Comparison of ENCODE assay signal across 18 cellular contexts in genomic region chr6:116877743-116878142, GRCh38. TPM values are rescaled to one million over a fixed set of nuclear protein-coding genes. Genes with fewer than 3 reads are reported as not detected.
DNase-seq lines count a peak whose midpoint lies in the region; ATAC-seq and TF ChIP-seq lines count a peak whose summit lies in the region.
"Had no signal": no experiment of that assay in that cellular context is flagged by ENCODE, and none has a peak within 500 bp of the region (broad histone marks: within the 10 kb centered on the region; RNA-seq: fewer than 3 reads in every experiment).

No MANE protein-coding gene starts in this region.

- H3K4me1 Mint-ChIP-seq in Calu3 (ENCODE audit: low read depth, unreplicated experiment) (no peaks in the 10 kb centered on the region), GM23338 (peaks cover 8% of the 10 kb centered on the region)
- H3K4me1 Mint-ChIP-seq: immature natural killer cell had no signal

- H3K27me3 ChIP-seq in GM23338 (ENCODE audit: insufficient read depth) (peaks cover 63% of the 10 kb centered on the region), colonic mucosa (peaks cover 22% of the 10 kb centered on the region), mucosa of stomach (ENCODE audit: control insufficient read depth, insufficient read depth, low read length) (peaks cover 29% of the 10 kb centered on the region)
- H3K27me3 ChIP-seq: BLaER1 treated with 17β-estradiol and CSF1 and Interleukin-3, amounts not matched to agents 10 nM and 100 nM had no signal

- CTCF ChIA-PET in Calu3 (lab: Charles Lee) = interaction anchor here (0.6 to 0.7 kb wide), 2 partner anchors 17 to 67 kb away, joined by 3 to 5 read pairs; no protein-coding TSS in a partner anchor

- H3K27me3 Mint-ChIP-seq in Calu3 (ENCODE audit: unreplicated experiment) = peaks cover 15% of the 10 kb centered on the region
- peaks cover 35% of the 10 kb centered on the region for H3K27me3 Mint-ChIP-seq in GM23338 (ENCODE audit: insufficient read depth, low read depth, poor library complexity)

- H3K4me3 Mint-ChIP-seq in Calu3 (ENCODE audit: low read depth, unreplicated experiment) (peak overlapping the region; percentile 83), GM23338 (peak overlapping the region; percentile 82)
- H3K4me3 Mint-ChIP-seq: activated naive CD4-positive, alpha-beta T cell treated with anti-CD3 and anti-CD28 coated beads for 36 hours; immature natural killer cell had no signal

- peak overlapping the region; percentile 88 for H2AFZ ChIP-seq in GM23338

- 0 out of 2 replicates have a peak, but pooled peaks cover 3% of the 10 kb centered on the region for H4K20me1 ChIP-seq in GM23338 (replicated peaks; ENCODE audit: insufficient read depth)
- H4K20me1 ChIP-seq: BLaER1 treated with 17β-estradiol and CSF1 and Interleukin-3, amounts not matched to agents 10 nM and 100 nM had no signal

- ATAC-seq in GM23338 (peak; percentile 42), GM19452 (IDR thresholded peaks at IDR 0.05; ENCODE audit: unreplicated experiment) (no peak)
- ATAC-seq: HCT116 had no signal

- intact Hi-C loops in Calu3 (cut with micrococcal nuclease; ENCODE audit: unreplicated experiment) = no loop called here
- intact Hi-C loops in colonic mucosa (cut with DNase I) = loop anchor here (2.0 kb wide), 1 partner anchor 89 kb away; no protein-coding TSS in a partner anchor

- H3K9me3 ChIP-seq in colonic mucosa = no peaks in the 10 kb centered on the region
- H3K9me3 ChIP-seq in mucosa of stomach (ENCODE audit: control insufficient read depth, low read length) = no peaks in the 10 kb centered on the region

- no peaks in the 10 kb centered on the region; the same call in 1 of the 2 replicates for H3K9me2 ChIP-seq in GM23338 (ENCODE audit: insufficient read depth)

- TF ChIP-seq CTCF in Calu3 (IDR thresholded peaks at IDR 0.05; ENCODE audit: unreplicated experiment) = no peak
- TF ChIP-seq CTCF in GM23338 (conservative IDR thresholded peaks at IDR 0.05; ENCODE audit: low read depth in 2 of 2) = 0 out of 4 replicates have a peak, but pooled peaks of 1 of the 2 experiments have one; percentile 19
- TF ChIP-seq CTCF in colonic mucosa (IDR thresholded peaks at IDR 0.05) = no peak

- no peak for DNase-seq in Calu3
- DNase-seq in GM23338 (ENCODE audit: low spot score) = peak; percentile 43
- DNase-seq in colonic mucosa = no peak
- DNase-seq in activated T-cell treated with anti-CD3 and anti-CD28 coated beads, Interleukin-2, amount 50 U/mL, for 1 hour = no peak
- no peak for DNase-seq in NCI-H1092 (lab: John Stamatoyannopoulos, UW)
- DNase-seq: activated CD4-positive, CD25-positive, alpha-beta regulatory T cell; activated naive CD4-positive, alpha-beta T cell treated with anti-CD3 and anti-CD28 coated beads for 36 hours; effector CD8-positive, alpha-beta T cell; immature natural killer cell; midbrain; NCI-H187; stimulated activated CD4-positive, alpha-beta T cell treated with anti-CD3 and anti-CD28 coated beads, Interleukin-12 subunit alpha, Interleukin-12 subunit beta, amount 100 ng/mL, for 4 hours had no signal

- H3K27ac Mint-ChIP-seq in Calu3 (ENCODE audit: unreplicated experiment) (no peak overlapping the region), GM23338 (no peak overlapping the region)
- H3K27ac Mint-ChIP-seq: activated naive CD4-positive, alpha-beta T cell treated with anti-CD3 and anti-CD28 coated beads for 36 hours; immature natural killer cell had no signal

- H3K36me3 Mint-ChIP-seq in Calu3 (ENCODE audit: insufficient read depth, unreplicated experiment) (peaks cover 15% of the 10 kb centered on the region), GM23338 (ENCODE audit: low read depth) (no peaks in the 10 kb centered on the region; the same call in 1 of the 3 replicates)
- H3K36me3 Mint-ChIP-seq: immature natural killer cell had no signal

- H3K36me3 ChIP-seq in GM23338 (ENCODE audit: insufficient read depth) (no peaks in the 10 kb centered on the region), colonic mucosa (no peaks in the 10 kb centered on the region), mucosa of stomach (ENCODE audit: control insufficient read depth, insufficient read depth, low read length) (no peaks in the 10 kb centered on the region)
- H3K36me3 ChIP-seq: BLaER1 treated with 17β-estradiol and CSF1 and Interleukin-3, amounts not matched to agents 10 nM and 100 nM had no signal

- peak overlapping the region; percentile 89 for H3K4me2 ChIP-seq in GM23338
- H3K4me2 ChIP-seq: BLaER1 treated with 17β-estradiol and CSF1 and Interleukin-3, amounts not matched to agents 10 nM and 100 nM had no signal

- H3K27ac ChIP-seq in GM23338 (ENCODE audit: low read depth) (no peak overlapping the region), colonic mucosa (no peak overlapping the region)
- H3K27ac ChIP-seq: BLaER1 treated with 17β-estradiol and CSF1 and Interleukin-3, amounts not matched to agents 10 nM and 100 nM had no signal

- no TSS peak for BruUV-seq in Calu3 (replicated peaks; lab: Mats Ljungman, UMichigan)

- H3K4me1 ChIP-seq in GM23338 (ENCODE audit: insufficient read depth) (no peaks in the 10 kb centered on the region), colonic mucosa (no peaks in the 10 kb centered on the region), mucosa of stomach (ENCODE audit: control insufficient read depth, insufficient read depth, low read length) (peaks cover 5% of the 10 kb centered on the region)
- H3K4me1 ChIP-seq: BLaER1 treated with 17β-estradiol and CSF1 and Interleukin-3, amounts not matched to agents 10 nM and 100 nM had no signal

- H3K9ac ChIP-seq in colonic mucosa (ENCODE audit: low read depth in 2 of 2, low read length in 2 of 2) = no peak overlapping the region
- peak overlapping the region; percentile 50 for H3K9ac ChIP-seq in mucosa of stomach (ENCODE audit: low read length)
- H3K9ac ChIP-seq: BLaER1 treated with 17β-estradiol and CSF1 and Interleukin-3, amounts not matched to agents 10 nM and 100 nM had no signal

- H3K4me3 ChIP-seq in GM23338 = peak overlapping the region; percentile 74
- peak overlapping the region; percentile 42 for H3K4me3 ChIP-seq in colonic mucosa
- no peak overlapping the region for H3K4me3 ChIP-seq in mucosa of stomach (ENCODE audit: low read length)
- H3K4me3 ChIP-seq: BLaER1 treated with 17β-estradiol and CSF1 and Interleukin-3, amounts not matched to agents 10 nM and 100 nM had no signal

- no peaks in the 10 kb centered on the region for H3F3A ChIP-seq in GM23338 (replicated peaks; ENCODE audit: low read depth)

- H3K9me3 Mint-ChIP-seq in Calu3 (ENCODE audit: low read depth, unreplicated experiment) (no peaks in the 10 kb centered on the region), GM23338 (peaks cover 6% of the 10 kb centered on the region; the same call in 2 of the 3 replicates)
- H3K9me3 Mint-ChIP-seq: activated naive CD4-positive, alpha-beta T cell treated with anti-CD3 and anti-CD28 coated beads for 36 hours had no signal

- H3K79me2 ChIP-seq in GM23338 (replicated peaks; ENCODE audit: insufficient read depth) = no peaks in the 10 kb centered on the region

TF ChIP-seq in GM23338, 12 proteins besides CTCF, POLR2A, EP300 and RAD21:
- no peak for TF ChIP-seq ZNF331 (CRISPR knock-in tag; IDR thresholded peaks at IDR 0.05; ENCODE audit: low read depth)
- no peak for TF ChIP-seq EZH2phosphoT487 (IDR thresholded peaks at IDR 0.05; ENCODE audit: unreplicated experiment)

RNA-seq across cellular contexts. Expression of gene RFX6, which starts 0.7 kb away (rescaled TPM):
- total RNA-seq in Calu3 (2022) (not detected in 2 replicates), colonic mucosa (1 to 10 TPM in 1 of 2 donors, under 1 TPM in 1; 0.59 to 1.6 TPM)
- total RNA-seq in GM23338 (2014; rRNA removed; shearing (Covaris generic)) = 0.31 and 0.35 TPM in 2 replicates
- polyA plus RNA-seq in GM23338 (2016; fragmentation: Nextera tagmentation; extraction: Ambion mirVana) = not detected in 2 replicates
- total RNA-seq: activated naive CD4-positive, alpha-beta T cell treated with anti-CD3 and anti-CD28 coated beads for 36 hours; bronchial epithelial cell; LHCN-M2 had no signal
- polyA plus RNA-seq: immature natural killer cell had no signal

RNA-seq across cellular contexts. Expression of gene GPRC6A, which starts 48.9 kb away (rescaled TPM):
- not detected in 2 replicates for total RNA-seq in Calu3 (2022)
- total RNA-seq in GM23338 (2014; rRNA removed; shearing (Covaris generic)) = 0.21 TPM in 1 of 2 replicates, not detected in the other
- 0.31 and 0.45 TPM in 2 replicates for polyA plus RNA-seq in GM23338 (2016; fragmentation: Nextera tagmentation; extraction: Ambion mirVana)
- total RNA-seq in colonic mucosa = under 1 TPM; 0.11 to 0.17 TPM
- total RNA-seq: activated naive CD4-positive, alpha-beta T cell treated with anti-CD3 and anti-CD28 coated beads for 36 hours; bronchial epithelial cell; LHCN-M2 had no signal
- polyA plus RNA-seq: immature natural killer cell had no signal
